22 cellular contexts compared by ENCODE assay signal in the genomic region with DNA sequence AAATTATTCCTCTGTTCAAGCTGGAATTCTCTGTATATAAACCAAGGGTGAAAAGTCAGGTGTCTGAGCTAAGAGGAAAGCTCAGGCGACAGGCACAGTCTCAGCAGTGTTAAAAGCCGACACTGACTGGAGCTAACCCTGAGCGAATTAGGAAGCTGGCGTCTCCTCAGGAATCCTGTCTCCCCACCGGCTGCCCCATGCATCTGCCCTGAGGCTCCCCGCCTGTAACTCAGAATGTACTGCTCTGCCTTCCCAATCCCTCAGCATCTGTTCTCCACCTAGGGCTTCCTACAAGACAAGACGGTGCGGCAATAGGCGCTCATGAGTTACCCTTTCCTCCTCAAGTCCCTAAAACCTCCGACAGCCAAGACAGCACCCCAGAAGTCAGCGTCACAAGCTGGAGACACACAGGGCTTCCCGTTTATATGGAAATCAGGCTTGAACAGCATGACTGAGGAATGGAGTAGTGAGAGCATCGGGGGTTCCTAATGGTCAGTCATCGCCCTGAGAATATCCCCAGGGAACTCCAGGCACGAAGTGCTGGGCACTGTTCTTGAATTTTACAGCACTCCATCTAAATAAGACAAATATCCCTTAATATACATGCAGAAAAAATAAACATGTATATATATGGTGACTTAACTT.
"Had no signal": no experiment of that assay in that cellular context is flagged by ENCODE, and none has a peak within 500 bp of the region (broad histone marks: within the 10 kb centered on the region; RNA-seq: fewer than 3 reads in every experiment).

No MANE protein-coding gene starts in this region.

- H3K4me3 ChIP-seq: adrenal gland, ascending aorta, left ventricle myocardium inferior, right lobe of liver, skin epidermis, stomach, suprapubic skin, tibial nerve had no signal

- ATAC-seq: activated naive CD4-positive, alpha-beta T cell treated with anti-CD3 and anti-CD28 coated beads, Interleukin-2, amount 50 U/mL, for 72 hours; activated T-helper 17 cell treated with anti-CD3 and anti-CD28 coated beads, Interleukin-2, amount 50 U/mL, for 72 hours; natural killer cell treated with Interleukin-12 subunit alpha and Interleukin-12 subunit beta and Interleukin-15 and Interleukin-18, amount 100 ng/mL, for 72 hours; right lobe of liver; stimulated activated memory B cell treated with anti-CD40 and anti-IgM and Interleukin-4, amounts not matched to agents 10 μg/mL and 1 μg/mL and 100 μg/mL, for 72 hours had no signal

- H3K27ac ChIP-seq: adrenal gland, ascending aorta, WERI-Rb-1 had no signal

- DNase-seq: activated CD4-positive, alpha-beta T cell treated with anti-CD3 and anti-CD28 coated beads for 1 hour; activated CD4-positive, alpha-beta T cell treated with anti-CD3 and anti-CD28 coated beads, Interleukin-2, amount 50 U/mL, for 1 hour; activated CD8-positive, alpha-beta memory T cell treated with anti-CD3 and anti-CD28 coated beads for 24 hours; activated CD8-positive, alpha-beta memory T cell treated with anti-CD3 and anti-CD28 coated beads, Interleukin-2, amount 50 U/mL, for 4 hours; activated T-cell treated with anti-CD3 and anti-CD28 coated beads, Interleukin-2, amount 50 U/mL, for 24 hours; adrenal gland; central memory CD4-positive, alpha-beta T cell; foreskin fibroblast; left ventricle myocardium inferior; mammary epithelial cell; stomach; T-helper 1 cell; WERI-Rb-1 had no signal

- H3K36me3 ChIP-seq: WERI-Rb-1 had no signal

- H3K9me3 ChIP-seq: adrenal gland, ascending aorta, left ventricle myocardium inferior, right lobe of liver, stomach, suprapubic skin, tibial nerve had no signal

- H3K4me1 ChIP-seq: adrenal gland, ascending aorta, right lobe of liver, suprapubic skin had no signal

- H3K27me3 ChIP-seq: adrenal gland, ascending aorta, right lobe of liver, stomach, suprapubic skin, tibial nerve had no signal
